13 cellular contexts compared by ENCODE assay signal in the genomic region with DNA sequence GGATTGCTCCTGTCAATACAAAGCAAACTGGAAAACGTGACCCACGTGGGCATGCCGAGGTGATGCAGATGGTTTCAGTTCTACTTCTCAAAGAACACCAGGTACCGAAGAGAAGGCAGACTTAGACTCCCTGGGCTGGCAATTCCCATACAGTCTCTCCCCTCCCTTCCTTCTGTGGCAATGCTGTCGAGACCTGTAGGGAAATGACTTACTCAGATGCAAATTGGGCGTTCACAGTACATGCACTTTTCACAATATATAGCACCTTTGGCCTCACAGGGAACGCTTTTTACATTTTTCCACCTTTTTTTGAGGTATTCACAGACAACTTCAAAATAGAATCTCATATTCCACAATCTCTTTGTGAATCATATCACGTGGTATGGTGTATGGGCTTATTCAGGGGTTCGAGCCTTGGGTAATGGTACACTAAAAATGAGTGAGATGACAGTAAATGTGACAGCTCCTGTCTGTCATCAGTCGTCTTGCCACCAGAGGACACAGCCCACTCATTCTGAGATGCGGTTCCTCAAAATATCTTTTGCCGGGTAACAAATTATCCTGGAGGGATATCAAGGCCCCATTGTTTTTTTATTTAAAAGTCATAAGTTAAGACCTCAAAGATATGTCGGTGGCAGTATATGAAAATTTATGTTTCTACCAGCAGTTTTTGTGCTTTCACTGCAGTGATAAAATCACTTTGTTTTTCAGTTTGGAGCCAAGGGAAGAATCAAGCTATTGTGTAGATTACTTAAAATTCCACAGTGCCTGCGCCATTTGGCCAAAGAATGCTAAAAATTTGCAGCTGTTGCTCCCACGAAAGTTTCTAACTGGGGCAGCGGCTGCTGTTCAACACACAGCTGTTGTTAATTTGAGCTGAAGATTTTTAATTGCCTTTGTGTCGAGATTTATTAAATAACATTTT.
DNase-seq lines count a peak whose midpoint lies in the region; ATAC-seq and TF ChIP-seq lines count a peak whose summit lies in the region.
"Had no signal": no experiment of that assay in that cellular context is flagged by ENCODE, and none has a peak within 500 bp of the region (broad histone marks: within the 10 kb centered on the region; RNA-seq: fewer than 3 reads in every experiment).

No MANE protein-coding gene starts in this region.

- H3K9me3 ChIP-seq in mesodermal cell (ENCODE audit: control insufficient read depth, low read length) (peaks cover 3% of the 10 kb centered on the region), vagina (no peaks in the 10 kb centered on the region)

- H3K27me3 ChIP-seq in vagina: no peaks in the 10 kb centered on the region
- no peaks in the 10 kb centered on the region for H3K27me3 ChIP-seq in H7 (ENCODE audit: control insufficient read depth, insufficient read depth, low read length)
- H3K27me3 ChIP-seq: Peyer's patch had no signal

- no peaks in the 10 kb centered on the region for H3K36me3 ChIP-seq in mesodermal cell (ENCODE audit: control insufficient read depth, insufficient read depth, low read length)
- no peaks in the 10 kb centered on the region for H3K36me3 ChIP-seq in vagina
- no peaks in the 10 kb centered on the region for H3K36me3 ChIP-seq in H7 (replicated peaks; ENCODE audit: control insufficient read depth, insufficient read depth, low read length)
- H3K36me3 ChIP-seq: Peyer's patch had no signal

- H3K4me3 Mint-ChIP-seq in endothelial cell (ENCODE audit: unreplicated experiment): no peak overlapping the region
- H3K4me3 Mint-ChIP-seq: activated T-helper 17 cell treated with anti-CD3 and anti-CD28 coated beads, Interleukin-2, amount 50 U/mL, for 72 hours had no signal

- H3K4me1 ChIP-seq in mesodermal cell (ENCODE audit: control insufficient read depth, insufficient read depth, low read length, poor library complexity, severe bottlenecking): peaks cover 33% of the 10 kb centered on the region
- peaks cover 17% of the 10 kb centered on the region for H3K4me1 ChIP-seq in vagina
- H3K4me1 ChIP-seq: Peyer's patch had no signal

- TF ChIP-seq POLR2A in vagina (IDR thresholded peaks at IDR 0.05): no peak

- no peaks in the 10 kb centered on the region for H3K27me3 Mint-ChIP-seq in endothelial cell (ENCODE audit: unreplicated experiment)
- H3K27me3 Mint-ChIP-seq: activated T-helper 17 cell treated with anti-CD3 and anti-CD28 coated beads, Interleukin-2, amount 50 U/mL, for 72 hours had no signal

- intact Hi-C loops in Right ventricle myocardium superior (cut with DNase I) (no loop called here), cardiac septum (cut with DNase I) (no loop called here), vagina (cut with DNase I) (no loop called here)

- TF ChIP-seq CTCF in endothelial cell (IDR thresholded peaks at IDR 0.05; ENCODE audit: unreplicated experiment) (no peak), vagina (IDR thresholded peaks at IDR 0.05) (no peak)

- H3K9me3 Mint-ChIP-seq in endothelial cell (ENCODE audit: unreplicated experiment): no peaks in the 10 kb centered on the region
- H3K9me3 Mint-ChIP-seq: activated T-helper 17 cell treated with anti-CD3 and anti-CD28 coated beads, Interleukin-2, amount 50 U/mL, for 72 hours had no signal

- no peak overlapping the region for H3K4me3 ChIP-seq in mesodermal cell (ENCODE audit: extremely low read depth, insufficient read depth, low read length, poor library complexity, severe bottlenecking)
- no peak overlapping the region for H3K4me3 ChIP-seq in vagina
- no peak overlapping the region for H3K4me3 ChIP-seq in H7 (ENCODE audit: insufficient read depth, low read depth, low read length)
- H3K4me3 ChIP-seq: lung, Peyer's patch had no signal

- no peaks in the 10 kb centered on the region for H3K4me1 Mint-ChIP-seq in endothelial cell (ENCODE audit: unreplicated experiment)
- H3K4me1 Mint-ChIP-seq: activated T-helper 17 cell treated with anti-CD3 and anti-CD28 coated beads, Interleukin-2, amount 50 U/mL, for 72 hours had no signal

- DNase-seq in Right ventricle myocardium superior (no peak), cardiac septum (ENCODE audit: low spot score) (no peak), endothelial cell (ENCODE audit: low spot score) (no peak), vagina (ENCODE audit: extremely low spot score in 2 of 2) (no peak), H7 (no peak), NCI-H446 (lab: John Stamatoyannopoulos, UW) (no peak)
- DNase-seq in stimulated activated CD4-positive, alpha-beta T cell treated with anti-CD3 and anti-CD28 coated beads, Interleukin-2, amount 100 ng/mL, for 48 hours: no peak
- DNase-seq: AML-193; Peyer's patch; stimulated activated CD8-positive, alpha-beta memory T cell treated with anti-CD3 and anti-CD28 coated beads, Interleukin-4, amount 100 ng/mL, for 48 hours had no signal

- no peaks in the 10 kb centered on the region for H3K36me3 Mint-ChIP-seq in endothelial cell (ENCODE audit: low read depth, unreplicated experiment)

- peak overlapping the region; percentile 97 for H3K27ac ChIP-seq in mesodermal cell (ENCODE audit: low read depth, low read length, severe bottlenecking)
- peak overlapping the region; percentile 45 for H3K27ac ChIP-seq in vagina

- 53 to 54% methylated on average over 10 to 15 of the region's 17 CpGs for WGBS in mesodermal cell (ENCODE audit: insufficient coverage in 2 of 2), 2 experiments

- H3K27ac Mint-ChIP-seq in endothelial cell (ENCODE audit: unreplicated experiment): peak overlapping the region; percentile 26
- H3K27ac Mint-ChIP-seq: activated T-helper 17 cell treated with anti-CD3 and anti-CD28 coated beads, Interleukin-2, amount 50 U/mL, for 72 hours had no signal

- peak; percentile 72 for ATAC-seq in Right ventricle myocardium superior (ENCODE audit: poor library complexity)
- ATAC-seq: activated T-helper 17 cell treated with anti-CD3 and anti-CD28 coated beads, Interleukin-2, amount 50 U/mL, for 72 hours had no signal
